8 cellular contexts compared by ENCODE assay signal in genomic region chr9:137201205-137201868, GRCh38. TPM values are rescaled to one million over a fixed set of nuclear protein-coding genes. Genes with fewer than 3 reads are reported as not detected.
A peak's percentile ranks its signal among the peaks of the same experiment; 100 is the strongest.
DNase-seq lines count a peak whose midpoint lies in the region; ATAC-seq, FAIRE-seq and TF ChIP-seq lines count a peak whose summit lies in the region.

No MANE protein-coding gene starts in this region.

- no peak for TF ChIP-seq CTCF in SU-DHL-6 (IDR thresholded peaks at IDR 0.05; ENCODE audit: insufficient read depth, low read length, poor library complexity, severe bottlenecking)
- TF ChIP-seq CTCF in fibroblast of villous mesenchyme (IDR thresholded peaks at IDR 0.05; ENCODE audit: insufficient read depth, low read depth, low read length), result no peak

- H3K79me2 ChIP-seq in SU-DHL-6 (ENCODE audit: insufficient read depth, low read length), result peaks cover 23% of the 10 kb centered on the region

- H4K20me1 ChIP-seq in SU-DHL-6 (ENCODE audit: low read depth, low read length), result no peaks in the 10 kb centered on the region

- no peaks in the 10 kb centered on the region for H3K9me3 ChIP-seq in SU-DHL-6 (ENCODE audit: insufficient read depth, low read length)
- H3K9me3 ChIP-seq in skeletal muscle tissue (ENCODE audit: control insufficient read depth in 3 of 3, low read length in 3 of 3), result no peaks in the 10 kb centered on the region

- H3K27me3 ChIP-seq in SU-DHL-6 (ENCODE audit: low read length) (no peaks in the 10 kb centered on the region), skeletal muscle tissue (ENCODE audit: control insufficient read depth in 3 of 3, insufficient read depth in 3 of 3, low read length in 3 of 3) (no peaks in the 10 kb centered on the region)

- DNase-seq in GM19239 (ENCODE audit: insufficient read length, low spot score) (no peak), fibroblast of villous mesenchyme (ENCODE audit: low read depth) (no peak)

- H3F3A ChIP-seq in SU-DHL-6 (ENCODE audit: insufficient read depth), result peaks cover 12% of the 10 kb centered on the region

- H3K36me3 ChIP-seq in SU-DHL-6 (ENCODE audit: low read length) (no peaks in the 10 kb centered on the region), skeletal muscle tissue (ENCODE audit: control insufficient read depth in 3 of 3, insufficient read depth in 3 of 3, low read length in 3 of 3) (no peaks in the 10 kb centered on the region)

- ATAC-seq in GM18868 (IDR thresholded peaks at IDR 0.05; ENCODE audit: unreplicated experiment) (no peak), GM19463 (IDR thresholded peaks at IDR 0.05; ENCODE audit: unreplicated experiment) (no peak), HG03045 (IDR thresholded peaks at IDR 0.05; ENCODE audit: unreplicated experiment) (no peak), HG02840 (IDR thresholded peaks at IDR 0.05; ENCODE audit: low FRiP score, unreplicated experiment) (no peak)

- H3K4me2 ChIP-seq in SU-DHL-6 (ENCODE audit: low read depth, low read length, poor library complexity, severe bottlenecking), result peak overlapping the region; percentile 69

- H3K9me2 ChIP-seq in SU-DHL-6 (replicated peaks; ENCODE audit: insufficient read depth, low read length), result no peaks in the 10 kb centered on the region

- H3K4me3 ChIP-seq in SU-DHL-6 (ENCODE audit: insufficient read depth, low read length, poor library complexity, severe bottlenecking), result peak overlapping the region; percentile 68
- H3K4me3 ChIP-seq in fibroblast of villous mesenchyme (ENCODE audit: low read depth, low read length), result peak overlapping the region; percentile 76
- peak overlapping the region; percentile 72 to 87 (median 83) for H3K4me3 ChIP-seq in skeletal muscle tissue (ENCODE audit: low read length in 3 of 3)

- H3K27ac ChIP-seq in SU-DHL-6 (ENCODE audit: low read depth, low read length) (peak overlapping the region; percentile 62), skeletal muscle tissue (ENCODE audit: low read depth, low read length) (peak overlapping the region; percentile 66)

- H3K4me1 ChIP-seq in skeletal muscle tissue (ENCODE audit: control insufficient read depth in 3 of 3, insufficient read depth in 3 of 3, low read length in 3 of 3), result peaks cover 60 to 80% (median 75%) of the 10 kb centered on the region in 3 donors

- H3K9ac ChIP-seq in SU-DHL-6 (ENCODE audit: low read length) (peak overlapping the region; percentile 80), skeletal muscle tissue (ENCODE audit: low read depth in 1 of 3, low read length in 3 of 3) (peak overlapping the region; percentile 63 to 88 (median 72))

- peak; percentile 11 for FAIRE-seq in GM19239 (lab: Jason Lieb, UNC)

- no peak overlapping the region for H2AFZ ChIP-seq in SU-DHL-6 (ENCODE audit: low read depth, low read length, severe bottlenecking)

RNA-seq across cellular contexts. Expression of gene TPRN, which starts 0.8 kb away (rescaled TPM):
- total RNA-seq in fibroblast of villous mesenchyme, result 6.9 and 8.1 TPM in 2 replicates
- total RNA-seq in skeletal muscle tissue, result 2.6 TPM

RNA-seq across cellular contexts. Expression of gene TMEM203, which starts 4.1 kb away (rescaled TPM):
- 33.2 and 40.2 TPM in 2 replicates for total RNA-seq in fibroblast of villous mesenchyme
- total RNA-seq in skeletal muscle tissue, result 32.9 TPM

RNA-seq across cellular contexts. Expression of gene NDOR1, which starts 4.2 kb away (rescaled TPM):
- total RNA-seq in fibroblast of villous mesenchyme, result 7.8 and 11.0 TPM in 2 replicates
- total RNA-seq in skeletal muscle tissue, result 4.7 TPM

RNA-seq across cellular contexts. Expression of gene SSNA1, which starts 12.9 kb away (rescaled TPM):
- total RNA-seq in fibroblast of villous mesenchyme, result 58.7 and 81.5 TPM in 2 replicates
- 47.0 TPM for total RNA-seq in skeletal muscle tissue

RNA-seq across cellular contexts. Expression of gene ANAPC2, which starts 13.0 kb away (rescaled TPM):
- total RNA-seq in fibroblast of villous mesenchyme (22.9 and 24.8 TPM in 2 replicates), skeletal muscle tissue (21.4 TPM)
